In the genomic region with DNA sequence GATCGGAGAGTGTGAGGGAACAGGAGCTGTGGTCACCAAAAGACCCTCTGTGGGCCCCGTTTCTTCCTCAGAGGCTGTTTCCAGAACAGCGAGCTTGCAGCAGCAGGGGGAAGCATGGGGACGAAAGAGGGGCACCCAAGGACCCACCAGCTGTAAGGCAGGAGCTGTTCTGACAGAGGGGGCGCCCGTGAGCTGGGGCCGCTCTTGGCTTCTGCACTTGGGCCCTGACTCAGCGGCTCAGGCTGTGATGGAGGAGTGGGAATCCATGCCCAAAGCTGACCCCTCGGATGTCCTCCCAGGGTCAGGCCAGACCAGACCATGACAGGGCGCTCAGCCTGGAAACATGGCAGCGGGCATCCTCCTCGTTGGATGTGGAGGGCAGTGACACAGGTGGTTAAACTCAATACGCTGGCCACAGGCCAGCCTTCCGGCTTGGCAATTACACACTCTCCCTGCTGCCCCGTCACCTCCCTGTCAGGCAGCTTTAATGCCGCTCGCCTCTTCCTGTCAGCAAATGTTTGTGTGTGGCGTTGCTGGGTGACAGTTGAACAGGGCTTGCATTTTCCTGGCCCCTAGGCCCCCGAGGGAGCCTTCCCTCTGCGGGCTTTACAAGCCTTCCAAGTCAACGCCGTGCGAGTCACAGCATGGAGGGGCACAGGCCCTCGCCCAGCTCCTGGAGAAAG, we compare ENCODE assay signal across 7 cellular contexts.
DNase-seq lines count a peak whose midpoint lies in the region; ATAC-seq, FAIRE-seq and TF ChIP-seq lines count a peak whose summit lies in the region.

No MANE protein-coding gene starts in this region.

- RAD21 ChIA-PET in HCT116 (lab: Charles Lee; ENCODE audit: low non-redundant PET in 1 of 2, low total read pairs in 2 of 2, uncharacterized antibody in 2 of 2, unreplicated experiment in 2 of 2), result no interaction called here

- TF ChIP-seq EP300 in gastroesophageal sphincter (IDR thresholded peaks at IDR 0.05), result no peak

- FAIRE-seq in small intestine (lab: Jason Lieb, UNC), result no peak

- no peaks in the 10 kb centered on the region for H3K36me3 ChIP-seq in HCT116 (ENCODE audit: control insufficient read depth in 1 of 2, insufficient read depth in 2 of 2, low read length in 2 of 2)
- no peaks in the 10 kb centered on the region for H3K36me3 ChIP-seq in SJSA1
- no peaks in the 10 kb centered on the region for H3K36me3 ChIP-seq in gastroesophageal sphincter
- H3K36me3 ChIP-seq in small intestine (ENCODE audit: control insufficient read depth in 2 of 2, insufficient read depth in 2 of 2, low read length in 2 of 2), result no peaks in the 10 kb centered on the region
- no peaks in the 10 kb centered on the region for H3K36me3 ChIP-seq in thyroid gland

- ATAC-seq in HCT116, result peak; percentile 59; the same call in 1 of the 2 replicates
- ATAC-seq in gastroesophageal sphincter, result no peak
- no peak for ATAC-seq in GM18520 (IDR thresholded peaks at IDR 0.05; ENCODE audit: unreplicated experiment)

- 0 out of 2 replicates have a peak, but pooled peaks have one; percentile 20 for TF ChIP-seq RAD21 in HCT116 (IDR thresholded peaks at IDR 0.05; ENCODE audit: low read depth)

- no peak overlapping the region for H3K4me2 ChIP-seq in HCT116 (ENCODE audit: low read length)

- DNase-seq in HCT116 (ENCODE audit: low read depth, low spot score) (no peak), SJSA1 (ENCODE audit: low read depth in 1 of 2, low spot score in 2 of 2) (peak; percentile 44 to 54), small intestine (peak; percentile 25), D341Med (ENCODE audit: low spot score) (no peak), thyroid gland (no peak)

- TF ChIP-seq POLR2A in HCT116 (IDR thresholded peaks at IDR 0.05; ENCODE audit: borderline replicate concordance, extremely low read depth, insufficient read depth, insufficient read length) (no peak), gastroesophageal sphincter (IDR thresholded peaks at IDR 0.05) (no peak), thyroid gland (IDR thresholded peaks at IDR 0.05) (no peak)

- peak in 2 of 3 experiments; percentile 47 to 48; a peak in 4 of 6 replicates for TF ChIP-seq CTCF in HCT116 (IDR thresholded peaks at IDR 0.05 in 2 of 3, conservative IDR thresholded peaks at IDR 0.05 in 1 of 3; ENCODE audit: borderline replicate concordance in 1 of 3, insufficient read depth in 1 of 3, low read depth in 2 of 3, low read length in 2 of 3)
- TF ChIP-seq CTCF in gastroesophageal sphincter (IDR thresholded peaks at IDR 0.05), result no peak
- no peak for TF ChIP-seq CTCF in thyroid gland (IDR thresholded peaks at IDR 0.05)

- BruUV-seq in HCT116 (replicated peaks; lab: Mats Ljungman, UMichigan), result no TSS peak

- CTCF ChIA-PET in HCT116 (lab: Charles Lee), result no interaction called here

- no peak overlapping the region for H2AFZ ChIP-seq in HCT116 (ENCODE audit: low read depth, low read length, poor library complexity, severe bottlenecking)

- H3K27me3 ChIP-seq in HCT116 (ENCODE audit: insufficient read depth, low read length) (no peaks in the 10 kb centered on the region; the same call in 1 of the 2 replicates), SJSA1 (replicated peaks) (no peaks in the 10 kb centered on the region), gastroesophageal sphincter (no peaks in the 10 kb centered on the region), small intestine (ENCODE audit: control insufficient read depth in 2 of 2, insufficient read depth in 2 of 2, low read length in 2 of 2) (no peaks in the 10 kb centered on the region), thyroid gland (no peaks in the 10 kb centered on the region)

- H3K9me2 ChIP-seq in HCT116 (ENCODE audit: insufficient read depth), result no peaks in the 10 kb centered on the region

- no peaks in the 10 kb centered on the region for H3K4me1 ChIP-seq in HCT116 (ENCODE audit: control insufficient read depth in 1 of 2, insufficient read depth in 2 of 2, low read length in 2 of 2)
- H3K4me1 ChIP-seq in SJSA1 (replicated peaks), result peaks cover 9% of the 10 kb centered on the region
- peaks cover 0 to 16% (median 0%) of the 10 kb centered on the region in 3 donors for H3K4me1 ChIP-seq in gastroesophageal sphincter
- no peaks in the 10 kb centered on the region for H3K4me1 ChIP-seq in small intestine (ENCODE audit: control insufficient read depth in 2 of 2, insufficient read depth in 1 of 2, low read depth in 1 of 2, low read length in 1 of 2)
- H3K4me1 ChIP-seq in thyroid gland, result no peaks in the 10 kb centered on the region

- intact Hi-C loops in HCT116 (cut with micrococcal nuclease), result no loop called here
- intact Hi-C loops in thyroid gland (cut with DNase I), result no loop called here

- H3K9ac ChIP-seq in HCT116 (ENCODE audit: low read length), result no peak overlapping the region

- POLR2A ChIA-PET in HCT116 (lab: Charles Lee), result no interaction called here

- H3K27ac ChIP-seq in HCT116 (ENCODE audit: low read depth, low read length) (no peak overlapping the region), SJSA1 (peak overlapping the region; percentile 21; the same call in 1 of the 2 replicates), gastroesophageal sphincter (peak overlapping the region in 3 of 4 donors; percentile 7 to 50 (median 24)), small intestine (ENCODE audit: low read depth in 1 of 2, low read length in 1 of 2) (peak overlapping the region in 1 of 2 donors; percentile 74), thyroid gland (no peak overlapping the region)

- no CpG with 5 or more reads among the region's 24 CpGs for WGBS in gastroesophageal sphincter (ENCODE audit: low coverage in 1 of 2), 2 donors
- 37 to 52% (median 44%) methylated on average over 19 to 24 of the region's 24 CpGs for WGBS in small intestine, 3 donors
- WGBS in thyroid gland, 2 donors, result 87 to 93% methylated on average over 3 to 9 of the region's 24 CpGs

- H3K9me3 ChIP-seq in HCT116 (ENCODE audit: control insufficient read depth in 1 of 2, insufficient read depth in 1 of 2, low read depth in 1 of 2, low read length in 2 of 2) (no peaks in the 10 kb centered on the region), SJSA1 (replicated peaks) (no peaks in the 10 kb centered on the region), gastroesophageal sphincter (no peaks in the 10 kb centered on the region), small intestine (ENCODE audit: control insufficient read depth, low read depth) (no peaks in the 10 kb centered on the region), thyroid gland (no peaks in the 10 kb centered on the region)

- H3K79me2 ChIP-seq in HCT116 (ENCODE audit: insufficient read depth, low read length), result no peaks in the 10 kb centered on the region

- no peaks in the 10 kb centered on the region for H4K20me1 ChIP-seq in HCT116 (ENCODE audit: insufficient read depth)

- no peak overlapping the region for H3K4me3 ChIP-seq in HCT116 (replicated peaks in 1 of 2; ENCODE audit: low read depth in 1 of 2, low read length in 2 of 2)
- H3K4me3 ChIP-seq in SJSA1, result no peak overlapping the region
- H3K4me3 ChIP-seq in gastroesophageal sphincter, result no peak overlapping the region
- H3K4me3 ChIP-seq in small intestine (ENCODE audit: low read depth in 1 of 2, low read length in 2 of 2), result no peak overlapping the region
- H3K4me3 ChIP-seq in thyroid gland (replicated peaks in 1 of 3), result no peak overlapping the region

TF ChIP-seq in HCT116, 20 proteins besides CTCF, POLR2A, EP300 and RAD21:
- TF ChIP-seq SP1 (IDR thresholded peaks at IDR 0.05; ENCODE audit: low read depth), result no peak
- TF ChIP-seq ZFX (IDR thresholded peaks at IDR 0.05), result no peak
- TF ChIP-seq EGR1 (IDR thresholded peaks at IDR 0.05; ENCODE audit: low read depth), result no peak
- TF ChIP-seq EZH2phosphoT487 (IDR thresholded peaks at IDR 0.05; ENCODE audit: borderline replicate concordance), result no peak
- TF ChIP-seq, protein P1, sequence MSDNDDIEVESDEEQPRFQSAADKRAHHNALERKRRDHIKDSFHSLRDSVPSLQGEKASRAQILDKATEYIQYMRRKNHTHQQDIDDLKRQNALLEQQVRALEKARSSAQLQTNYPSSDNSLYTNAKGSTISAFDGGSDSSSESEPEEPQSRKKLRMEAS (IDR thresholded peaks at IDR 0.05), result no peak
- no peak for TF ChIP-seq ELF1 (IDR thresholded peaks at IDR 0.05; ENCODE audit: borderline replicate concordance, low read depth)
- no peak for TF ChIP-seq FOSL1 (IDR thresholded peaks at IDR 0.05; ENCODE audit: low read depth)
TF ChIP-seq in HCT116: peak in this region for 0.

Comparison
In these comparisons a context has a peak if more than half of its experiments do, and no peak if none do; other contexts are left out.
1. DNase-seq: peak in SJSA1 (2 of 2) and small intestine (single experiment); none in HCT116 (single experiment), D341Med (single experiment) and thyroid gland (0 of 2).
2. H3K27ac ChIP-seq: peak in SJSA1 (single experiment) and gastroesophageal sphincter (3 of 4); none in HCT116 (single experiment) and thyroid gland (0 of 3).
3. CTCF ChIP-seq: peak in HCT116 (2 of 3); none in gastroesophageal sphincter (0 of 4) and thyroid gland (0 of 6).